ENCODE assay signal across 1 cellular context in genomic region chr6:40436685-40437604, GRCh38.
TF ChIP-seq lines count a peak whose summit lies in the region.

No MANE protein-coding gene starts in this region.

TF ChIP-seq in K562, 482 proteins besides CTCF, POLR2A, EP300 and RAD21 (continued from another document):
- TF ChIP-seq ATF3 (IDR thresholded peaks at IDR 0.05) (peak; percentile 17; the same call in 1 of the 2 replicates), ATF3 (CRISPR knock-in tag; conservative IDR thresholded peaks at IDR 0.05) (no peak)
